In genomic region chr6:40112350-40112749, GRCh38 we compare ENCODE assay signal across 16 cellular contexts.
A peak's percentile ranks its signal among the peaks of the same experiment; 100 is the strongest.
DNase-seq lines count a peak whose midpoint lies in the region; ATAC-seq and TF ChIP-seq lines count a peak whose summit lies in the region.
"Had no signal": no experiment of that assay in that cellular context is flagged by ENCODE, and none has a peak within 500 bp of the region (broad histone marks: within the 10 kb centered on the region; RNA-seq: fewer than 3 reads in every experiment).

No MANE protein-coding gene starts in this region.

- no peak overlapping the region for H3K4me3 ChIP-seq in heart left ventricle
- H3K4me3 ChIP-seq: SK-N-MC had no signal

- no peak for TF ChIP-seq POLR2A in heart left ventricle (IDR thresholded peaks at IDR 0.05)

- H3K9me3 Mint-ChIP-seq in WTC11: peaks cover 24% of the 10 kb centered on the region

- H3K9me3 ChIP-seq in heart left ventricle: peaks cover 0 to 18% (median 4%) of the 10 kb centered on the region in 12 donors

- 12 to 21% (median 16%) methylated on average over 4 of the region's 4 CpGs for WGBS in heart left ventricle, 4 donors

- H3K4me1 ChIP-seq in heart left ventricle: no peaks in the 10 kb centered on the region

- no peak overlapping the region for H3K27ac Mint-ChIP-seq in WTC11
- H3K27ac Mint-ChIP-seq: CD4-positive, CD25-positive, alpha-beta regulatory T cell; HFFc6 had no signal

- H3K36me3 ChIP-seq in heart left ventricle: no peaks in the 10 kb centered on the region

- peaks cover 0 to 4% (median 0%) of the 10 kb centered on the region in 9 donors for H3K27me3 ChIP-seq in heart left ventricle

- DNase-seq in Right ventricle myocardium superior (no peak), heart left ventricle (no peak), WTC11 (ENCODE audit: low spot score) (no peak), islet precursor cell (peak; percentile 61)
- no peak for DNase-seq in activated CD8-positive, alpha-beta memory T cell treated with anti-CD3 and anti-CD28 coated beads, Interleukin-2, amount 50 U/mL, for 48 hours
- no peak for DNase-seq in central memory CD4-positive, alpha-beta T cell
- DNase-seq: CD4-positive, CD25-positive, alpha-beta regulatory T cell; DMS79; HFFc6; NCI-H146; NCI-H2081 treated with DMSO at 0.1 percent for 48 hours; NCI-H2227 treated with DMSO at 0.1 percent for 48 hours; NCI-H526 had no signal

- no peaks in the 10 kb centered on the region for H3K4me1 Mint-ChIP-seq in WTC11
- H3K4me1 Mint-ChIP-seq: CD4-positive, CD25-positive, alpha-beta regulatory T cell had no signal

- POLR2A ChIA-PET in WTC11 (lab: Charles Lee): no interaction called here

- peaks cover 5% of the 10 kb centered on the region; the same call in 1 of the 2 replicates for H3K27me3 Mint-ChIP-seq in WTC11 (ENCODE audit: low read depth)
- H3K27me3 Mint-ChIP-seq: CD4-positive, CD25-positive, alpha-beta regulatory T cell had no signal

- H3K27ac ChIP-seq in heart left ventricle: no peak overlapping the region
- H3K27ac ChIP-seq: SK-N-MC had no signal

- ATAC-seq in Right ventricle myocardium superior (ENCODE audit: poor library complexity): peak; percentile 22
- ATAC-seq in heart left ventricle: no peak
- ATAC-seq in WTC11: peak; percentile 68
- no peak for ATAC-seq in HG03135 (IDR thresholded peaks at IDR 0.05; ENCODE audit: unreplicated experiment)
- no peak for ATAC-seq in HG03469 (IDR thresholded peaks at IDR 0.05; ENCODE audit: unreplicated experiment)

- intact Hi-C loops in Right ventricle myocardium superior (cut with DNase I): no loop called here
- intact Hi-C loops in heart left ventricle (cut with DNase I): no loop called here

- no peak overlapping the region for H3K4me3 Mint-ChIP-seq in WTC11
- H3K4me3 Mint-ChIP-seq: CD4-positive, CD25-positive, alpha-beta regulatory T cell; HFFc6 had no signal

- peaks cover 9% of the 10 kb centered on the region for H3K36me3 Mint-ChIP-seq in WTC11
- H3K36me3 Mint-ChIP-seq: CD4-positive, CD25-positive, alpha-beta regulatory T cell had no signal

- TF ChIP-seq CTCF in heart left ventricle (IDR thresholded peaks at IDR 0.05) (peak in 1 of 12 donors; percentile 20), WTC11 (IDR thresholded peaks at IDR 0.05) (no peak)

- CTCF ChIA-PET in WTC11 (lab: Charles Lee): no interaction called here

TF ChIP-seq in WTC11, 78 proteins besides CTCF, POLR2A, EP300 and RAD21:
- no peak for TF ChIP-seq HMGA2 (CRISPR knock-in tag; IDR thresholded peaks at IDR 0.05)
- TF ChIP-seq, protein P1, sequence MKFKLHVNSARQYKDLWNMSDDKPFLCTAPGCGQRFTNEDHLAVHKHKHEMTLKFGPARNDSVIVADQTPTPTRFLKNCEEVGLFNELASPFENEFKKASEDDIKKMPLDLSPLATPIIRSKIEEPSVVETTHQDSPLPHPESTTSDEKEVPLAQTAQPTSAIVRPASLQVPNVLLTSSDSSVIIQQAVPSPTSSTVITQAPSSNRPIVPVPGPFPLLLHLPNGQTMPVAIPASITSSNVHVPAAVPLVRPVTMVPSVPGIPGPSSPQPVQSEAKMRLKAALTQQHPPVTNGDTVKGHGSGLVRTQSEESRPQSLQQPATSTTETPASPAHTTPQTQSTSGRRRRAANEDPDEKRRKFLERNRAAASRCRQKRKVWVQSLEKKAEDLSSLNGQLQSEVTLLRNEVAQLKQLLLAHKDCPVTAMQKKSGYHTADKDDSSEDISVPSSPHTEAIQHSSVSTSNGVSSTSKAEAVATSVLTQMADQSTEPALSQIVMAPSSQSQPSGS (CRISPR knock-in tag; IDR thresholded peaks at IDR 0.05; ENCODE audit: borderline replicate concordance, low read depth): no peak

Comparison
In these comparisons a context has a peak if more than half of its experiments do, and no peak if none do; other contexts are left out.
1. ATAC-seq: peak in Right ventricle myocardium superior (single experiment) and WTC11 (single experiment); none in heart left ventricle (0 of 4), HG03135 (single experiment) and HG03469 (single experiment).